8 cellular contexts compared by ENCODE assay signal in genomic region chr1:234977891-234978396, GRCh38.
DNase-seq lines count a peak whose midpoint lies in the region; ATAC-seq and TF ChIP-seq lines count a peak whose summit lies in the region.

No MANE protein-coding gene starts in this region.

- H3K27me3 Mint-ChIP-seq in progenitor cell of endocrine pancreas, result no peaks in the 10 kb centered on the region

- H3K4me1 Mint-ChIP-seq in progenitor cell of endocrine pancreas (ENCODE audit: low read depth), result peaks cover 39% of the 10 kb centered on the region

- peaks cover 60% of the 10 kb centered on the region for H3K4me1 ChIP-seq in GM23248 (ENCODE audit: insufficient read depth)

- 75 to 78% methylated on average over 7 of the region's 7 CpGs for WGBS in GM23248 (ENCODE audit: low coverage in 1 of 2, low lambda C conversion rate in 2 of 2, missing lambda C conversion rate in 2 of 2), 2 experiments

- no peak for TF ChIP-seq CTCF in progenitor cell of endocrine pancreas (IDR thresholded peaks at IDR 0.05; ENCODE audit: unreplicated experiment)

- H2AFZ ChIP-seq in GM23248, result no peak overlapping the region

- H3K27ac ChIP-seq in GM23248 (peak overlapping the region; percentile 99; the same call in 1 of the 2 replicates), cingulate gyrus (ENCODE audit: low read depth, low read length) (peak overlapping the region; percentile 90)

- H3K9me3 Mint-ChIP-seq in progenitor cell of endocrine pancreas (ENCODE audit: low read depth), result no peaks in the 10 kb centered on the region

- no peak for ATAC-seq in GM18858 (IDR thresholded peaks at IDR 0.05; ENCODE audit: unreplicated experiment)
- no peak for ATAC-seq in HG02798 (IDR thresholded peaks at IDR 0.05; ENCODE audit: poor library complexity, unreplicated experiment)
- no peak for ATAC-seq in GM21381 (IDR thresholded peaks at IDR 0.05; ENCODE audit: unreplicated experiment)

- no peaks in the 10 kb centered on the region for H3K9me3 ChIP-seq in GM23248 (ENCODE audit: low read depth)

- peaks cover 66% of the 10 kb centered on the region for H3F3A ChIP-seq in GM23248 (ENCODE audit: insufficient read depth)

- peak overlapping the region; percentile 50; the same call in 1 of the 2 replicates for H3K9ac ChIP-seq in GM23248

- no peaks in the 10 kb centered on the region for H4K20me1 ChIP-seq in GM23248 (ENCODE audit: insufficient read depth)

- no peaks in the 10 kb centered on the region for H3K36me3 Mint-ChIP-seq in progenitor cell of endocrine pancreas (ENCODE audit: insufficient read depth)

- H3K4me2 ChIP-seq in GM23248 (ENCODE audit: unreplicated experiment), result no peak overlapping the region

- H3K27me3 ChIP-seq in GM23248 (replicated peaks; ENCODE audit: insufficient read depth), result no peaks in the 10 kb centered on the region

- H3K9me2 ChIP-seq in GM23248 (ENCODE audit: insufficient read depth), result no peaks in the 10 kb centered on the region

- in situ Hi-C loops in GM23248 (cut with MboI), result loop anchor here (10.0 kb wide), 1 partner anchor 107 kb away; no protein-coding TSS in a partner anchor

- H3K79me2 ChIP-seq in GM23248 (ENCODE audit: insufficient read depth), result no peaks in the 10 kb centered on the region

- H3K27ac Mint-ChIP-seq in progenitor cell of endocrine pancreas, result peak overlapping the region; percentile 56

- DNase-seq in GM23248 (no peak), NCI-H510A treated with DMSO at 0.1 percent for 48 hours (lab: John Stamatoyannopoulos, UW) (peak; percentile 55), progenitor cell of endocrine pancreas (ENCODE audit: low spot score, unreplicated experiment) (no peak), cortex of kidney (lab: John Stamatoyannopoulos, UW) (no peak)

- H3K4me3 ChIP-seq in GM23248, result no peak overlapping the region

- no peak overlapping the region for H3K4me3 Mint-ChIP-seq in progenitor cell of endocrine pancreas (ENCODE audit: low read depth)

- no peaks in the 10 kb centered on the region for H3K36me3 ChIP-seq in GM23248 (ENCODE audit: low read depth)
